Comparison of ENCODE assay signal across 20 cellular contexts in the genomic region with DNA sequence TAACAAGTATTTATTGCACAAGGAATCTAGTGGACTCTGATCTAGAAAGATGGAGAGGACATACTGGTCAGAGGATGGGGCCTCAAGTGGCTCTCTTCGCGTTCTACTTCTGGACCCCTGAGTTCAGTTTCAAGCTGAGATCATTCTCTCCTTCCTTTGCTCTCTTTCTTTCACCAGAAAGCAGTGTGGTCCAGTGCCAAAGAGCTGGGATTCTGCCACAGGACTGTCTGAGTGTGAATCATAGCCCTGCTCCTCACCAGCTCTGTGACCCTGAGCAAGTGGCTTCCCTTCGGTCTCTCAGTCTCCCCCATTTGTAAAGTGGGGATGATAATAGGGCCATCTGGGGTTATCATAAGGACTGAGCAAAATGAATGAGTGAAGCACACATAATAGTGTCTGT.
"Had no signal": no experiment of that assay in that cellular context is flagged by ENCODE, and none has a peak within 500 bp of the region (broad histone marks: within the 10 kb centered on the region; RNA-seq: fewer than 3 reads in every experiment).

No MANE protein-coding gene starts in this region.

- H3K4me1 ChIP-seq: psoas muscle, spleen, transverse colon had no signal

- H3K9me3 ChIP-seq: mucosa of descending colon, psoas muscle, right lobe of liver, spleen, transverse colon had no signal

- DNase-seq: activated B cell treated with CpG ODN at 0.5 μM for 24 hours; activated CD4-positive, alpha-beta T cell treated with anti-CD3 and anti-CD28 coated beads, Interleukin-2, amount 10 ng/mL, durations not matched to agents 24 days and 14 days; activated CD8-positive, alpha-beta memory T cell treated with anti-CD3 and anti-CD28 coated beads for 24 hours; activated naive CD4-positive, alpha-beta T cell treated with Interleukin-2 at 50 U/mL for 16 hours; activated naive CD8-positive, alpha-beta T cell treated with anti-CD3 and anti-CD28 coated beads, Interleukin-2, amount 50 U/mL, for 24 hours; effector memory CD8-positive, alpha-beta T cell; glutamatergic neuron; immature natural killer cell; left colon; mucosa of descending colon; natural killer cell; occipital lobe; psoas muscle; right lobe of liver; spleen; stimulated activated CD4-positive, alpha-beta T cell treated with anti-CD3 and anti-CD28 coated beads, Interleukin-2, amount 100 ng/mL, for 24 hours; stimulated activated naive B cell treated with anti-CD40 and anti-IgM and Interleukin-4, amounts not matched to agents 10 μg/mL and 1 μg/mL and 100 μg/mL, for 72 hours; transverse colon had no signal

- H3K27me3 ChIP-seq: right lobe of liver, spleen, transverse colon had no signal

- H3K27ac ChIP-seq: epithelial cell of prostate, psoas muscle, right lobe of liver, spleen, transverse colon had no signal

- H3K36me3 ChIP-seq: right lobe of liver, spleen, transverse colon had no signal

- H3K4me3 ChIP-seq: lung, mucosa of descending colon, psoas muscle, right lobe of liver, spleen, transverse colon had no signal
